23 cellular contexts compared by ENCODE assay signal in genomic region chr7:26144681-26145080, GRCh38.
"Had no signal": no experiment of that assay in that cellular context is flagged by ENCODE, and none has a peak within 500 bp of the region (broad histone marks: within the 10 kb centered on the region; RNA-seq: fewer than 3 reads in every experiment).

No MANE protein-coding gene starts in this region.

- H3K27ac Mint-ChIP-seq: mesothelial cell of epicardium; natural killer cell; stimulated activated effector memory CD8-positive, alpha-beta T cell treated with anti-CD3 and anti-CD28 coated beads, Interleukin-12 subunit alpha, Interleukin-12 subunit beta, amount 100 ng/mL, for 72 hours; stimulated activated naive CD8-positive, alpha-beta T cell treated with anti-CD3 and anti-CD28 coated beads, Interleukin-15, Interleukin-2, amounts not matched to agents 100 ng/mL and 50 ng/mL, for 24 hours had no signal

- DNase-seq: islet precursor cell; left ventricle myocardium inferior; mesendoderm; naive B cell; natural killer cell; ovary; retina; right cardiac atrium; sigmoid colon; small intestine; spleen; stimulated activated CD4-positive, alpha-beta T cell treated with anti-CD3 and anti-CD28 coated beads, Interleukin-4, amount 100 ng/mL, for 24 hours; stimulated activated naive CD4-positive, alpha-beta T cell; tibial artery; trophoblast cell; upper lobe of right lung had no signal

- H3K36me3 ChIP-seq: left ventricle myocardium inferior, ovary, prostate gland, sigmoid colon, spleen, suprapubic skin, thoracic aorta, tibial artery, upper lobe of right lung had no signal

- H3K36me3 Mint-ChIP-seq: mesothelial cell of epicardium; naive B cell; natural killer cell; stimulated activated effector memory CD8-positive, alpha-beta T cell treated with anti-CD3 and anti-CD28 coated beads, Interleukin-12 subunit alpha, Interleukin-12 subunit beta, amount 100 ng/mL, for 72 hours had no signal

- H3K4me1 Mint-ChIP-seq: naive B cell; natural killer cell; stimulated activated effector memory CD8-positive, alpha-beta T cell treated with anti-CD3 and anti-CD28 coated beads, Interleukin-12 subunit alpha, Interleukin-12 subunit beta, amount 100 ng/mL, for 72 hours had no signal

- H3K4me3 ChIP-seq: left ventricle myocardium inferior, lung, ovary, prostate gland, sigmoid colon, spleen, suprapubic skin, thoracic aorta, tibial artery, upper lobe of right lung had no signal

- H3K4me1 ChIP-seq: left ventricle myocardium inferior, prostate gland, sigmoid colon had no signal

- H3K4me3 Mint-ChIP-seq: mesothelial cell of epicardium; naive B cell; natural killer cell; stimulated activated effector memory CD8-positive, alpha-beta T cell treated with anti-CD3 and anti-CD28 coated beads, Interleukin-12 subunit alpha, Interleukin-12 subunit beta, amount 100 ng/mL, for 72 hours; stimulated activated naive CD8-positive, alpha-beta T cell treated with anti-CD3 and anti-CD28 coated beads, Interleukin-15, Interleukin-2, amounts not matched to agents 100 ng/mL and 50 ng/mL, for 24 hours had no signal

- H3K9me3 Mint-ChIP-seq: mesothelial cell of epicardium; natural killer cell; stimulated activated effector memory CD8-positive, alpha-beta T cell treated with anti-CD3 and anti-CD28 coated beads, Interleukin-12 subunit alpha, Interleukin-12 subunit beta, amount 100 ng/mL, for 72 hours; stimulated activated naive CD8-positive, alpha-beta T cell treated with anti-CD3 and anti-CD28 coated beads, Interleukin-15, Interleukin-2, amounts not matched to agents 100 ng/mL and 50 ng/mL, for 24 hours had no signal

- H3K27me3 ChIP-seq: ovary, suprapubic skin, tibial artery, upper lobe of right lung had no signal

- ATAC-seq: natural killer cell; right cardiac atrium; stimulated activated effector memory CD8-positive, alpha-beta T cell treated with anti-CD3 and anti-CD28 coated beads, Interleukin-12 subunit alpha, Interleukin-12 subunit beta, amount 100 ng/mL, for 72 hours; upper lobe of right lung had no signal

- H3K27ac ChIP-seq: left ventricle myocardium inferior, ovary, prostate gland, sigmoid colon, suprapubic skin, thoracic aorta, tibial artery, upper lobe of right lung had no signal

- H3K9me3 ChIP-seq: left ventricle myocardium inferior, ovary, prostate gland, sigmoid colon, spleen, suprapubic skin, thoracic aorta, tibial artery, upper lobe of right lung had no signal
